ENCODE assay signal across 8 cellular contexts in the genomic region with DNA sequence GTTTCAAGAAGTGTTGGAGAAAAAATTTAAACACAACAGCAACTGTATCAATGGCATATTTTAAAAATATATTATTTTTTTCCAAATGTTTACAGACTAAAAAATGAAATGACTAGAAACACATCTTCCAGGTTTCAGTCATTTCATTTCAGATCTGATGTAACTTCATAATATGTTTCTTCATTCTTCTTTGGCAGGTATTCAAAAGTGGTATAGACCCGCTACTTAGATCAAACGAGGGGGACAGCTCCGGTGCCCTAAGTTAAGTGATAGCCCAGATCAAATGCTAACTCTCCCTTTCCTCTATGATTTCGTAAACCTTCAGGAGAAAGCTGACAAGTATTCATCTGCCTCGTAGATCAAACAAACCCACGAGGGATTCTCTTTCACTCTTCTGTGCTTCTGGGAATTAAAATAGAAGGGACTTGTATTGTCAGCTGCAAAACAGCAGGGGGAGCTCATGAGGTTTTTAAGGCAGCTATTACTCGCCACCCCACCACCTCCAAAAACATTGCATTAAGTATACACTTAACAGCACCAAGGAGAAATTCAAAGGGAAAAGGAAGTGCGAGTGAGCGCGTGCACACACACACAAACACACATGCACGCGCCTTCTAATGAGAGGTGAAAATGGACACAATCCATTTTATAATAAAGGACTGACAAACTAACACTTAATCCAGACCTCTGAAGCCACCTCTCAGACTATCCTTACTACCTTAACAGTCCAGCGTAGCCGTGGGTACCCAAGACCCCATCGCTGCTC. TPM values are rescaled to one million over a fixed set of nuclear protein-coding genes. Genes with fewer than 3 reads are reported as not detected.
DNase-seq lines count a peak whose midpoint lies in the region; ATAC-seq and TF ChIP-seq lines count a peak whose summit lies in the region.

No MANE protein-coding gene starts in this region.

- TF ChIP-seq CTCF in adrenal gland (IDR thresholded peaks at IDR 0.05), result peak; percentile 64 to 90 (median 84)
- peak; percentile 81 to 90 for TF ChIP-seq CTCF in right atrium auricular region (IDR thresholded peaks at IDR 0.05)

- H3K9ac ChIP-seq in skeletal muscle tissue (ENCODE audit: low read depth in 1 of 3, low read length in 3 of 3), result peak overlapping the region in 2 of 3 donors; percentile 40 to 45

- H3K27me3 ChIP-seq in adrenal gland (no peaks in the 10 kb centered on the region), right atrium auricular region (no peaks in the 10 kb centered on the region), skeletal muscle tissue (ENCODE audit: control insufficient read depth in 3 of 3, insufficient read depth in 3 of 3, low read length in 3 of 3) (no peaks in the 10 kb centered on the region)

- no peaks in the 10 kb centered on the region for H3K9me3 ChIP-seq in adrenal gland (replicated peaks in 1 of 3)
- no peaks in the 10 kb centered on the region for H3K9me3 ChIP-seq in right atrium auricular region
- H3K9me3 ChIP-seq in skeletal muscle tissue (ENCODE audit: control insufficient read depth in 3 of 3, low read length in 3 of 3), result peaks cover 0 to 2% (median 0%) of the 10 kb centered on the region in 3 donors

- WGBS in adrenal gland, 4 donors, result 11 to 12% (median 12%) methylated on average over 15 of the region's 15 CpGs

- ATAC-seq in GM21423 (IDR thresholded peaks at IDR 0.05; ENCODE audit: unreplicated experiment), result peak; percentile 73

- H3K4me1 ChIP-seq in adrenal gland (replicated peaks in 1 of 2), result no peaks in the 10 kb centered on the region
- H3K4me1 ChIP-seq in right atrium auricular region, result no peaks in the 10 kb centered on the region
- H3K4me1 ChIP-seq in skeletal muscle tissue (ENCODE audit: control insufficient read depth in 3 of 3, insufficient read depth in 3 of 3, low read length in 3 of 3), result peaks cover 0 to 2% (median 0%) of the 10 kb centered on the region in 3 donors

- H3K4me3 ChIP-seq in adrenal gland (peak overlapping the region in 1 of 4 donors; percentile 43), right atrium auricular region (no peak overlapping the region), skeletal muscle tissue (ENCODE audit: low read length in 3 of 3) (peak overlapping the region in 1 of 3 donors; percentile 42)

- intact Hi-C loops in adrenal gland (cut with DNase I), result loop anchor here (5.0 to 10.0 kb wide), 3 partner anchors 58 to 95 kb away; no protein-coding TSS in a partner anchor
- intact Hi-C loops in posterior vena cava (cut with DNase I), result loop anchor here (2.0 to 10.0 kb wide), 4 partner anchors 55 to 93 kb away; no protein-coding TSS in a partner anchor

- H3K27ac ChIP-seq in adrenal gland (no peak overlapping the region), right atrium auricular region (no peak overlapping the region), skeletal muscle tissue (ENCODE audit: low read depth, low read length) (no peak overlapping the region)

- TF ChIP-seq POLR2A in adrenal gland (IDR thresholded peaks at IDR 0.05), result no peak

- H3K36me3 ChIP-seq in adrenal gland (replicated peaks in 1 of 2), result no peaks in the 10 kb centered on the region
- H3K36me3 ChIP-seq in right atrium auricular region, result no peaks in the 10 kb centered on the region
- H3K36me3 ChIP-seq in skeletal muscle tissue (ENCODE audit: control insufficient read depth in 3 of 3, insufficient read depth in 3 of 3, low read length in 3 of 3), result no peaks in the 10 kb centered on the region

- DNase-seq in DMS114 treated with DMSO at 0.1 percent for 48 hours (lab: John Stamatoyannopoulos, UW; ENCODE audit: unreplicated experiment) (peak; percentile 60), LHCN-M2 (ENCODE audit: low read depth) (peak; percentile 52), SK-N-DZ (ENCODE audit: low spot score) (peak; percentile 51), adrenal gland (peak; percentile 41 to 78 (median 60)), right atrium auricular region (ENCODE audit: low spot score) (no peak), posterior vena cava (ENCODE audit: low spot score) (no peak)

RNA-seq across cellular contexts. Expression of a gene that starts 21.4 kb away (rescaled TPM):
- not detected in 2 replicates for total RNA-seq in LHCN-M2 (2014; rRNA removed)
- polyA plus RNA-seq in LHCN-M2 (2012), result not detected
- polyA plus RNA-seq in SK-N-DZ (2014; cell fraction: cytosol; rRNA removed), result not detected in 2 replicates
- not detected in 2 replicates for polyA plus RNA-seq in SK-N-DZ (2014; cell fraction: nucleus; rRNA removed)
- not detected for total RNA-seq in adrenal gland
- polyA plus RNA-seq in adrenal gland, result not detected
- not detected for total RNA-seq in right atrium auricular region
- total RNA-seq in skeletal muscle tissue, result not detected
- not detected for total RNA-seq in posterior vena cava

Comparison
In these comparisons a context has a peak if more than half of its experiments do, and no peak if none do; other contexts are left out.
1. DNase-seq: peak in DMS114 treated with DMSO at 0.1 percent for 48 hours (single experiment), LHCN-M2 (single experiment), SK-N-DZ (single experiment) and adrenal gland (7 of 7); none in right atrium auricular region (single experiment) and posterior vena cava (single experiment).